In genomic region chr2:28117104-28117596, GRCh38 we compare ENCODE assay signal across 24 cellular contexts.
DNase-seq lines count a peak whose midpoint lies in the region; FAIRE-seq and TF ChIP-seq lines count a peak whose summit lies in the region.
"Had no signal": no experiment of that assay in that cellular context is flagged by ENCODE, and none has a peak within 500 bp of the region (broad histone marks: within the 10 kb centered on the region; RNA-seq: fewer than 3 reads in every experiment).

No MANE protein-coding gene starts in this region.

- no peaks in the 10 kb centered on the region for H3K79me2 ChIP-seq in MM.1S (ENCODE audit: low read length)

- H3K27ac ChIP-seq in MM.1S (ENCODE audit: low read length), result no peak overlapping the region
- H3K27ac ChIP-seq in esophagus muscularis mucosa (replicated peaks in 1 of 4), result no peak overlapping the region
- H3K27ac ChIP-seq: coronary artery, sigmoid colon, tibial artery had no signal

- TF ChIP-seq CTCF in progenitor cell of endocrine pancreas (IDR thresholded peaks at IDR 0.05; ENCODE audit: unreplicated experiment) (no peak), MM.1S (IDR thresholded peaks at IDR 0.05; ENCODE audit: low read length) (no peak), esophagus muscularis mucosa (IDR thresholded peaks at IDR 0.05) (no peak)

- H3K9me2 ChIP-seq in MM.1S (replicated peaks; ENCODE audit: insufficient read depth, low read length), result no peaks in the 10 kb centered on the region

- H3K9me3 ChIP-seq in MM.1S (replicated peaks; ENCODE audit: insufficient read depth, low read length) (no peaks in the 10 kb centered on the region), esophagus muscularis mucosa (no peaks in the 10 kb centered on the region)
- H3K9me3 ChIP-seq: sigmoid colon, tibial artery had no signal

- WGBS in esophagus muscularis mucosa, result 96% methylated on average over 2 of the region's 2 CpGs

- no peaks in the 10 kb centered on the region for H3K27me3 Mint-ChIP-seq in progenitor cell of endocrine pancreas
- H3K27me3 Mint-ChIP-seq in activated T-helper 1 cell treated with anti-CD3 and anti-CD28 coated beads, Interleukin-12 subunit alpha, Interleukin-12 subunit beta, Interleukin-2, Interleukin-4 antibody, amounts not matched to agents 30 ng/mL and 10 ng/mL and 1 ng/mL, durations not matched to agents 14 hours and 24 hours and 36 hours (ENCODE audit: insufficient read depth), result peaks cover 1% of the 10 kb centered on the region
- H3K27me3 Mint-ChIP-seq: activated naive CD4-positive, alpha-beta T cell treated with anti-CD3 and anti-CD28 coated beads, Interleukin-2, amount 50 U/mL, for 24 hours had no signal

- DNase-seq in DMS53 treated with DMSO at 0.1 percent for 48 hours (lab: John Stamatoyannopoulos, UW; ENCODE audit: unreplicated experiment), result peak; percentile 59
- DNase-seq in NCI-H146 treated with DMSO at 0.1 percent for 48 hours (lab: John Stamatoyannopoulos, UW; ENCODE audit: unreplicated experiment), result peak; percentile 10
- DNase-seq in progenitor cell of endocrine pancreas (ENCODE audit: low spot score, unreplicated experiment), result no peak
- DNase-seq in activated T-helper 1 cell treated with anti-CD3 and anti-CD28 coated beads, Interleukin-12 subunit alpha, Interleukin-12 subunit beta, Interleukin-2, Interleukin-4 antibody, amounts not matched to agents 30 ng/mL and 10 ng/mL and 1 ng/mL, durations not matched to agents 14 hours and 24 hours and 36 hours (ENCODE audit: low spot score), result no peak
- DNase-seq in MM.1S, result no peak
- DNase-seq in esophagus muscularis mucosa (ENCODE audit: extremely low spot score), result no peak
- no peak for DNase-seq in G401 (ENCODE audit: low spot score)
- DNase-seq: activated CD4-positive, CD25-positive, alpha-beta regulatory T cell; activated CD8-positive, alpha-beta T cell treated with anti-CD3 and anti-CD28 coated beads, Interleukin-2, amount 10 ng/mL, durations not matched to agents 7 days and 5 days; activated T-cell treated with anti-CD3 and anti-CD28 coated beads, Interleukin-2, amount 50 U/mL, for 48 hours; hippocampal formation; left cardiac atrium; NCI-H1436; NCI-H774; nucleus accumbens; sigmoid colon; stimulated activated naive CD4-positive, alpha-beta T cell treated with Interleukin-2 at 50 U/mL for 16 hours; tibial artery had no signal

- in situ Hi-C loops in G401 (cut with HindIII; ENCODE audit: low sequenced_read_pairs), result no loop called here

- H3K9me3 Mint-ChIP-seq in progenitor cell of endocrine pancreas (ENCODE audit: low read depth), result peaks cover 13% of the 10 kb centered on the region
- peaks cover 11% of the 10 kb centered on the region for H3K9me3 Mint-ChIP-seq in activated T-helper 1 cell treated with anti-CD3 and anti-CD28 coated beads, Interleukin-12 subunit alpha, Interleukin-12 subunit beta, Interleukin-2, Interleukin-4 antibody, amounts not matched to agents 30 ng/mL and 10 ng/mL and 1 ng/mL, durations not matched to agents 14 hours and 24 hours and 36 hours
- H3K9me3 Mint-ChIP-seq: activated naive CD4-positive, alpha-beta T cell treated with anti-CD3 and anti-CD28 coated beads, Interleukin-2, amount 50 U/mL, for 24 hours had no signal

- peak; percentile 49 for FAIRE-seq in islet of Langerhans (lab: Jason Lieb, UNC)
- FAIRE-seq: D721Med, GM12878, GM19239 had no signal

- no peak overlapping the region for H3K4me3 Mint-ChIP-seq in progenitor cell of endocrine pancreas (ENCODE audit: low read depth)
- no peak overlapping the region for H3K4me3 Mint-ChIP-seq in activated T-helper 1 cell treated with anti-CD3 and anti-CD28 coated beads, Interleukin-12 subunit alpha, Interleukin-12 subunit beta, Interleukin-2, Interleukin-4 antibody, amounts not matched to agents 30 ng/mL and 10 ng/mL and 1 ng/mL, durations not matched to agents 14 hours and 24 hours and 36 hours
- H3K4me3 Mint-ChIP-seq: activated CD8-positive, alpha-beta T cell treated with anti-CD3 and anti-CD28 coated beads, Interleukin-2, amount 10 ng/mL, durations not matched to agents 7 days and 5 days; activated naive CD4-positive, alpha-beta T cell treated with anti-CD3 and anti-CD28 coated beads, Interleukin-2, amount 50 U/mL, for 24 hours had no signal

- no peaks in the 10 kb centered on the region for H3K36me3 Mint-ChIP-seq in progenitor cell of endocrine pancreas (ENCODE audit: insufficient read depth)
- H3K36me3 Mint-ChIP-seq in activated T-helper 1 cell treated with anti-CD3 and anti-CD28 coated beads, Interleukin-12 subunit alpha, Interleukin-12 subunit beta, Interleukin-2, Interleukin-4 antibody, amounts not matched to agents 30 ng/mL and 10 ng/mL and 1 ng/mL, durations not matched to agents 14 hours and 24 hours and 36 hours (ENCODE audit: low read depth), result peaks cover 2% of the 10 kb centered on the region

- no peak overlapping the region for H3K4me2 ChIP-seq in MM.1S (ENCODE audit: low read depth, low read length)

- peaks cover 7% of the 10 kb centered on the region for H3K4me1 Mint-ChIP-seq in progenitor cell of endocrine pancreas (ENCODE audit: low read depth)
- no peaks in the 10 kb centered on the region for H3K4me1 Mint-ChIP-seq in activated T-helper 1 cell treated with anti-CD3 and anti-CD28 coated beads, Interleukin-12 subunit alpha, Interleukin-12 subunit beta, Interleukin-2, Interleukin-4 antibody, amounts not matched to agents 30 ng/mL and 10 ng/mL and 1 ng/mL, durations not matched to agents 14 hours and 24 hours and 36 hours (ENCODE audit: low read depth)

- H3K27me3 ChIP-seq in MM.1S (replicated peaks; ENCODE audit: insufficient read depth, low read length) (no peaks in the 10 kb centered on the region), esophagus muscularis mucosa (no peaks in the 10 kb centered on the region)
- H3K27me3 ChIP-seq: sigmoid colon, tibial artery had no signal

- H3K27ac Mint-ChIP-seq in progenitor cell of endocrine pancreas, result peak overlapping the region; percentile 10
- H3K27ac Mint-ChIP-seq in activated T-helper 1 cell treated with anti-CD3 and anti-CD28 coated beads, Interleukin-12 subunit alpha, Interleukin-12 subunit beta, Interleukin-2, Interleukin-4 antibody, amounts not matched to agents 30 ng/mL and 10 ng/mL and 1 ng/mL, durations not matched to agents 14 hours and 24 hours and 36 hours, result no peak overlapping the region
- H3K27ac Mint-ChIP-seq: activated naive CD4-positive, alpha-beta T cell treated with anti-CD3 and anti-CD28 coated beads, Interleukin-2, amount 50 U/mL, for 24 hours had no signal

- H3K9ac ChIP-seq in MM.1S (ENCODE audit: low read length), result no peak overlapping the region

- H3K36me3 ChIP-seq in MM.1S (replicated peaks; ENCODE audit: insufficient read depth, low read length) (no peaks in the 10 kb centered on the region), esophagus muscularis mucosa (no peaks in the 10 kb centered on the region)
- H3K36me3 ChIP-seq: sigmoid colon, tibial artery had no signal

- H3K4me1 ChIP-seq in MM.1S (ENCODE audit: low read length) (no peaks in the 10 kb centered on the region), esophagus muscularis mucosa (peaks cover 0 to 11% (median 0%) of the 10 kb centered on the region in 4 donors)
- H3K4me1 ChIP-seq: sigmoid colon, tibial artery had no signal

- H4K20me1 ChIP-seq in MM.1S (ENCODE audit: insufficient read depth, low read length), result no peaks in the 10 kb centered on the region

- TF ChIP-seq POLR2A in esophagus muscularis mucosa (IDR thresholded peaks at IDR 0.05; ENCODE audit: low read depth), result no peak

- intact Hi-C loops in activated T-helper 1 cell treated with anti-CD3 and anti-CD28 coated beads, Interleukin-12 subunit alpha, Interleukin-12 subunit beta, Interleukin-2, Interleukin-4 antibody, amounts not matched to agents 30 ng/mL and 10 ng/mL and 1 ng/mL, durations not matched to agents 14 hours and 24 hours and 36 hours (cut with micrococcal nuclease), result no loop called here
- intact Hi-C loops in esophagus muscularis mucosa (cut with DNase I), result no loop called here

- TF ChIP-seq EP300 in esophagus muscularis mucosa (IDR thresholded peaks at IDR 0.05), result no peak

- H2AFZ ChIP-seq in MM.1S (ENCODE audit: low read length), result no peak overlapping the region

- H3F3A ChIP-seq in MM.1S (ENCODE audit: insufficient read depth, low read length), result no peaks in the 10 kb centered on the region

- H3K4me3 ChIP-seq in MM.1S (ENCODE audit: low read length), result no peak overlapping the region
- H3K4me3 ChIP-seq in esophagus muscularis mucosa, result no peak overlapping the region
- H3K4me3 ChIP-seq: coronary artery, GM12878, sigmoid colon, tibial artery had no signal

Comparison
In these comparisons a context has a peak if more than half of its experiments do, and no peak if none do; other contexts are left out.
1. DNase-seq: peak in DMS53 treated with DMSO at 0.1 percent for 48 hours (single experiment) and NCI-H146 treated with DMSO at 0.1 percent for 48 hours (single experiment); none in progenitor cell of endocrine pancreas (single experiment), activated T-helper 1 cell treated with anti-CD3 and anti-CD28 coated beads, Interleukin-12 subunit alpha, Interleukin-12 subunit beta, Interleukin-2, Interleukin-4 antibody, amounts not matched to agents 30 ng/mL and 10 ng/mL and 1 ng/mL, durations not matched to agents 14 hours and 24 hours and 36 hours (single experiment), MM.1S (single experiment), esophagus muscularis mucosa (single experiment) and G401 (single experiment).